1 cellular context compared by ENCODE assay signal in the genomic region with DNA sequence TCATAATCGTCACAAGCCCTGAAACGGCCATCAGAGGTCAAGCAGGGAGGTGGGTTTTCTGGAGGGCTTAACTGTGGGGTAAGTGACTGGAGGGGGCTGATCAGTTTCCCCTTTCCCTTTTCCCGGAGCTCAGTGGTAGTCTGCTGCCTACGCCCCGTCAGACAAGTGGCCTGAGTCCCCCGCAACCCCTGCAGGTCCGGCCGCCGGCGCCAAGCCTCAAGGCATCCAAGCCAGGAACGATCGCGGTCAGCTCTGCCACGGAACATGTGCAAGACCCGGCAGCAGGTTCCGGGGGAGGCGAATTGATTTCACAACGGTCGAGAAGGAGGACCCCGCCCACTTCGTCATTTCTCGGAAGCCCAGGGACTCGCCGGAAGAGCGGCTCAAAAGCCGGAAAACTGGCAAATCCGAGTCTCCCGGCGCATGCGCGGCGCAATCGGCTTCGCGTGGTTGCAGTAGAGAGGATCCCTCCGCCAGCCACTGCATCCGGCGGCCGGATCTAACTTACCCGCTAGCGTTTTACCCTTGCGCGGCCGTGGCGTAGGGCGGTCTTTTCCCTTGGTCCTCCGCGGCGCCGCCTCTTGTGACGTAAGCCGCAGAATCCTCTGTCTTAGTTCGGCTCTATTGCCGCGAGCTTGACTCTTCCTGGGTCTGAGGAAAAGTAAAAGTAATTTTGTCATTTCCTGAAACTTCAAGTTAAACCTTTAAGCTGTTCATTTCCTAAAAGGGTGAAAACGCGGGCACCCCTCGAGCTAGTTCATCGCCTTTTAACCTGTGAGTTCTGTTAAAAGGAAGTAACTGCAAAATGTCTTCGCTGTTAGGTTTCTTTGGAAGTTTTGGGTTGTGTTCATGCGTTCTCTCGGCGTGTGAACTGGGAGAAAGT.
TF ChIP-seq lines count a peak whose summit lies in the region.

No MANE protein-coding gene starts in this region.

TF ChIP-seq in HepG2, 621 proteins besides CTCF, POLR2A, EP300 and RAD21 (continued from another document and continues in another):
- TF ChIP-seq, protein P1, sequence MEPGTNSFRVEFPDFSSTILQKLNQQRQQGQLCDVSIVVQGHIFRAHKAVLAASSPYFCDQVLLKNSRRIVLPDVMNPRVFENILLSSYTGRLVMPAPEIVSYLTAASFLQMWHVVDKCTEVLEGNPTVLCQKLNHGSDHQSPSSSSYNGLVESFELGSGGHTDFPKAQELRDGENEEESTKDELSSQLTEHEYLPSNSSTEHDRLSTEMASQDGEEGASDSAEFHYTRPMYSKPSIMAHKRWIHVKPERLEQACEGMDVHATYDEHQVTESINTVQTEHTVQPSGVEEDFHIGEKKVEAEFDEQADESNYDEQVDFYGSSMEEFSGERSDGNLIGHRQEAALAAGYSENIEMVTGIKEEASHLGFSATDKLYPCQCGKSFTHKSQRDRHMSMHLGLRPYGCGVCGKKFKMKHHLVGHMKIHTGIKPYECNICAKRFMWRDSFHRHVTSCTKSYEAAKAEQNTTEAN (CRISPR knock-in tag; conservative IDR thresholded peaks at IDR 0.05), result peak; percentile 92
- no peak for TF ChIP-seq TCF7L2 (IDR thresholded peaks at IDR 0.05; ENCODE audit: low read depth, low read length)
- TF ChIP-seq TOPORS (CRISPR knock-in tag; IDR thresholded peaks at IDR 0.05), result peak; percentile 93
- peak; percentile 97 for TF ChIP-seq KLF6 (CRISPR knock-in tag; IDR thresholded peaks at IDR 0.05)
- peak; percentile 99 for TF ChIP-seq HOXA3 (CRISPR knock-in tag; IDR thresholded peaks at IDR 0.05)
- TF ChIP-seq SRF (IDR thresholded peaks at IDR 0.05; ENCODE audit: low read depth, low read length), result no peak
- TF ChIP-seq, protein P2, sequence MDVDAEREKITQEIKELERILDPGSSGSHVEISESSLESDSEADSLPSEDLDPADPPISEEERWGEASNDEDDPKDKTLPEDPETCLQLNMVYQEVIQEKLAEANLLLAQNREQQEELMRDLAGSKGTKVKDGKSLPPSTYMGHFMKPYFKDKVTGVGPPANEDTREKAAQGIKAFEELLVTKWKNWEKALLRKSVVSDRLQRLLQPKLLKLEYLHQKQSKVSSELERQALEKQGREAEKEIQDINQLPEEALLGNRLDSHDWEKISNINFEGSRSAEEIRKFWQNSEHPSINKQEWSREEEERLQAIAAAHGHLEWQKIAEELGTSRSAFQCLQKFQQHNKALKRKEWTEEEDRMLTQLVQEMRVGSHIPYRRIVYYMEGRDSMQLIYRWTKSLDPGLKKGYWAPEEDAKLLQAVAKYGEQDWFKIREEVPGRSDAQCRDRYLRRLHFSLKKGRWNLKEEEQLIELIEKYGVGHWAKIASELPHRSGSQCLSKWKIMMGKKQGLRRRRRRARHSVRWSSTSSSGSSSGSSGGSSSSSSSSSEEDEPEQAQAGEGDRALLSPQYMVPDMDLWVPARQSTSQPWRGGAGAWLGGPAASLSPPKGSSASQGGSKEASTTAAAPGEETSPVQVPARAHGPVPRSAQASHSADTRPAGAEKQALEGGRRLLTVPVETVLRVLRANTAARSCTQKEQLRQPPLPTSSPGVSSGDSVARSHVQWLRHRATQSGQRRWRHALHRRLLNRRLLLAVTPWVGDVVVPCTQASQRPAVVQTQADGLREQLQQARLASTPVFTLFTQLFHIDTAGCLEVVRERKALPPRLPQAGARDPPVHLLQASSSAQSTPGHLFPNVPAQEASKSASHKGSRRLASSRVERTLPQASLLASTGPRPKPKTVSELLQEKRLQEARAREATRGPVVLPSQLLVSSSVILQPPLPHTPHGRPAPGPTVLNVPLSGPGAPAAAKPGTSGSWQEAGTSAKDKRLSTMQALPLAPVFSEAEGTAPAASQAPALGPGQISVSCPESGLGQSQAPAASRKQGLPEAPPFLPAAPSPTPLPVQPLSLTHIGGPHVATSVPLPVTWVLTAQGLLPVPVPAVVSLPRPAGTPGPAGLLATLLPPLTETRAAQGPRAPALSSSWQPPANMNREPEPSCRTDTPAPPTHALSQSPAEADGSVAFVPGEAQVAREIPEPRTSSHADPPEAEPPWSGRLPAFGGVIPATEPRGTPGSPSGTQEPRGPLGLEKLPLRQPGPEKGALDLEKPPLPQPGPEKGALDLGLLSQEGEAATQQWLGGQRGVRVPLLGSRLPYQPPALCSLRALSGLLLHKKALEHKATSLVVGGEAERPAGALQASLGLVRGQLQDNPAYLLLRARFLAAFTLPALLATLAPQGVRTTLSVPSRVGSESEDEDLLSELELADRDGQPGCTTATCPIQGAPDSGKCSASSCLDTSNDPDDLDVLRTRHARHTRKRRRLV (CRISPR knock-in tag; IDR thresholded peaks at IDR 0.05), result peak; percentile 96
- TF ChIP-seq POGK (CRISPR knock-in tag; conservative IDR thresholded peaks at IDR 0.05), result peak; percentile 93
- TF ChIP-seq KDM6A (CRISPR knock-in tag; IDR thresholded peaks at IDR 0.05; ENCODE audit: low read depth), result no peak
- peak; percentile 79 for TF ChIP-seq ONECUT2 (CRISPR knock-in tag; IDR thresholded peaks at IDR 0.05)
- TF ChIP-seq FOXK1 (CRISPR knock-in tag; IDR thresholded peaks at IDR 0.05; ENCODE audit: borderline replicate concordance, low read depth), result peak; percentile 91; the same call in 1 of the 2 replicates
- TF ChIP-seq ZNF724P (CRISPR knock-in tag; IDR thresholded peaks at IDR 0.05; ENCODE audit: borderline replicate concordance), result 0 out of 2 replicates have a peak, but pooled peaks have one; percentile 51
- TF ChIP-seq PBX2 (CRISPR knock-in tag; IDR thresholded peaks at IDR 0.05), result no peak
- TF ChIP-seq ZNF382 (CRISPR knock-in tag; IDR thresholded peaks at IDR 0.05; ENCODE audit: borderline replicate concordance), result no peak
- TF ChIP-seq ZNF598 (CRISPR knock-in tag; IDR thresholded peaks at IDR 0.05; ENCODE audit: borderline replicate concordance), result peak; percentile 79
- TF ChIP-seq KAT7 (CRISPR knock-in tag; IDR thresholded peaks at IDR 0.05; ENCODE audit: borderline replicate concordance), result peak; percentile 91; the same call in 1 of the 2 replicates
- TF ChIP-seq PRMT3 (CRISPR knock-in tag; IDR thresholded peaks at IDR 0.05; ENCODE audit: borderline replicate concordance, low read depth), result peak; percentile 99
- TF ChIP-seq, protein P3, sequence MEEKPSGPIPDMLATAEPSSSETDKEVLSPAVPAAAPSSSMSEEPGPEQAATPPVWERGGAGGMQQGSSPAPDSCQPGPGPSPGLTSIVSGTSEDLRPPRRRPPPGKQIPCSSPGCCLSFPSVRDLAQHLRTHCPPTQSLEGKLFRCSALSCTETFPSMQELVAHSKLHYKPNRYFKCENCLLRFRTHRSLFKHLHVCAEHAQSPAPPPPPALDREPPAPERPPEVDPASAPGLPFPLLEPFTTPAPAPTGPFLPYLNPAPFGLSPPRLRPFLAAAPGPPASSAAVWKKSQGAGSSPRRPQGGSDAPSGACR (CRISPR knock-in tag; IDR thresholded peaks at IDR 0.05), result no peak
- TF ChIP-seq SNRNP70 (IDR thresholded peaks at IDR 0.05; ENCODE audit: low read depth, low read length), result no peak
- peak; percentile 72; the same call in 1 of the 2 replicates for TF ChIP-seq ESRRA (CRISPR knock-in tag; IDR thresholded peaks at IDR 0.05; ENCODE audit: low read depth)
- TF ChIP-seq ZBTB21 (CRISPR knock-in tag; IDR thresholded peaks at IDR 0.05), result peak; percentile 94
- TF ChIP-seq, protein P4, sequence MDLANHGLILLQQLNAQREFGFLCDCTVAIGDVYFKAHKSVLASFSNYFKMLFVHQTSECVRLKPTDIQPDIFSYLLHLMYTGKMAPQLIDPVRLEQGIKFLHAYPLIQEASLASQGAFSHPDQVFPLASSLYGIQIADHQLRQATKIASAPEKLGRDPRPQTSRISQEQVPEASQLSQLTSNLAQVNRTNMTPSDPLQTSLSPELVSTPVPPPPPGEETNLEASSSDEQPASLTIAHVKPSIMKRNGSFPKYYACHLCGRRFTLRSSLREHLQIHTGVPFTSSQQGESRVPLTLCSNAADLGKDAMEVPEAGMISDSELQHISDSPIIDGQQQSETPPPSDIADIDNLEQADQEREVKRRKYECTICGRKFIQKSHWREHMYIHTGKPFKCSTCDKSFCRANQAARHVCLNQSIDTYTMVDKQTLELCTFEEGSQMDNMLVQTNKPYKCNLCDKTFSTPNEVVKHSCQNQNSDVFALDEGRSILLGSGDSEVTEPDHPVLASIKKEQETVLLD (CRISPR knock-in tag; IDR thresholded peaks at IDR 0.05; ENCODE audit: low read depth), result peak; percentile 85
- TF ChIP-seq PHF20 (CRISPR knock-in tag; IDR thresholded peaks at IDR 0.05), result peak; percentile 90
- no peak for TF ChIP-seq ZNF513 (CRISPR knock-in tag; conservative IDR thresholded peaks at IDR 0.05)
- no peak for TF ChIP-seq GRHL1 (CRISPR knock-in tag; conservative IDR thresholded peaks at IDR 0.05)
- TF ChIP-seq, protein P5, sequence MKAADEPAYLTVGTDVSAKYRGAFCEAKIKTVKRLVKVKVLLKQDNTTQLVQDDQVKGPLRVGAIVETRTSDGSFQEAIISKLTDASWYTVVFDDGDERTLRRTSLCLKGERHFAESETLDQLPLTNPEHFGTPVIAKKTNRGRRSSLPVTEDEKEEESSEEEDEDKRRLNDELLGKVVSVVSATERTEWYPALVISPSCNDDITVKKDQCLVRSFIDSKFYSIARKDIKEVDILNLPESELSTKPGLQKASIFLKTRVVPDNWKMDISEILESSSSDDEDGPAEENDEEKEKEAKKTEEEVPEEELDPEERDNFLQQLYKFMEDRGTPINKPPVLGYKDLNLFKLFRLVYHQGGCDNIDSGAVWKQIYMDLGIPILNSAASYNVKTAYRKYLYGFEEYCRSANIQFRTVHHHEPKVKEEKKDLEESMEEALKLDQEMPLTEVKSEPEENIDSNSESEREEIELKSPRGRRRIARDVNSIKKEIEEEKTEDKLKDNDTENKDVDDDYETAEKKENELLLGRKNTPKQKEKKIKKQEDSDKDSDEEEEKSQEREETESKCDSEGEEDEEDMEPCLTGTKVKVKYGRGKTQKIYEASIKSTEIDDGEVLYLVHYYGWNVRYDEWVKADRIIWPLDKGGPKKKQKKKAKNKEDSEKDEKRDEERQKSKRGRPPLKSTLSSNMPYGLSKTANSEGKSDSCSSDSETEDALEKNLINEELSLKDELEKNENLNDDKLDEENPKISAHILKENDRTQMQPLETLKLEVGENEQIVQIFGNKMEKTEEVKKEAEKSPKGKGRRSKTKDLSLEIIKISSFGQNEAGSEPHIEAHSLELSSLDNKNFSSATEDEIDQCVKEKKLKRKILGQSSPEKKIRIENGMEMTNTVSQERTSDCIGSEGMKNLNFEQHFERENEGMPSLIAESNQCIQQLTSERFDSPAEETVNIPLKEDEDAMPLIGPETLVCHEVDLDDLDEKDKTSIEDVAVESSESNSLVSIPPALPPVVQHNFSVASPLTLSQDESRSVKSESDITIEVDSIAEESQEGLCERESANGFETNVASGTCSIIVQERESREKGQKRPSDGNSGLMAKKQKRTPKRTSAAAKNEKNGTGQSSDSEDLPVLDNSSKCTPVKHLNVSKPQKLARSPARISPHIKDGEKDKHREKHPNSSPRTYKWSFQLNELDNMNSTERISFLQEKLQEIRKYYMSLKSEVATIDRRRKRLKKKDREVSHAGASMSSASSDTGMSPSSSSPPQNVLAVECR (CRISPR knock-in tag; IDR thresholded peaks at IDR 0.05; ENCODE audit: borderline replicate concordance), result peak; percentile 93; the same call in 1 of the 2 replicates
- peak; percentile 91; the same call in 1 of the 2 replicates for TF ChIP-seq SP140L (CRISPR knock-in tag; IDR thresholded peaks at IDR 0.05; ENCODE audit: borderline replicate concordance)
- TF ChIP-seq ZNF792 (CRISPR knock-in tag; IDR thresholded peaks at IDR 0.05), result peak; percentile 89
- no peak for TF ChIP-seq MAFK (conservative IDR thresholded peaks at IDR 0.05 in 1 of 2, IDR thresholded peaks at IDR 0.05 in 1 of 2; ENCODE audit: low read length in 2 of 2)
- TF ChIP-seq RFXAP (CRISPR knock-in tag; IDR thresholded peaks at IDR 0.05; ENCODE audit: borderline replicate concordance), result peak; percentile 93
- TF ChIP-seq SMAD3 (CRISPR knock-in tag; IDR thresholded peaks at IDR 0.05), result peak; percentile 96; the same call in 1 of the 2 replicates
